26 cellular contexts compared by ENCODE assay signal in the genomic region with DNA sequence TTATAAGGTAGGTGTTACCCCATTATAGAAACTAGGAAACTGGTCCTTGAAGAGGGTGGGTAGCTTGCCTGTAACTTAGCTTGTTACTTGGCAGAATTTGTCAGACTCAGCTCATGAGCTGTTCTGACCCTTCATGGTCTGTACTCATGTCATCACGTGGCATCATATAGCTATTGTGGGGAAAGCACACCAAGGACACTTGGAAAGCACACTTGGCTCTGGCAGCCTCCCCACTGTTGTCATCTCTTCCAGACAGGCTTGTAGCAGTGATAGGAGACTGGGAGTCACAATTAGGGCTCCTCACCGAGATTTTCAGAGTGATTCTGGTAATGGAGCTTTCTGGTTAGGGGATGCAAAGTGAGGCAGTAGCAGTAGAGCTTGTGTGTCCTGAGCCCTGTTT. TPM values are rescaled to one million over a fixed set of nuclear protein-coding genes. Genes with fewer than 3 reads are reported as not detected.
DNase-seq lines count a peak whose midpoint lies in the region; ATAC-seq and TF ChIP-seq lines count a peak whose summit lies in the region.
"Had no signal": no experiment of that assay in that cellular context is flagged by ENCODE, and none has a peak within 500 bp of the region (broad histone marks: within the 10 kb centered on the region; RNA-seq: fewer than 3 reads in every experiment).

No MANE protein-coding gene starts in this region.

- no peak overlapping the region for H3K4me3 ChIP-seq in heart left ventricle
- no peak overlapping the region for H3K4me3 ChIP-seq in endodermal cell (ENCODE audit: low read length)
- H3K4me3 ChIP-seq in mesenchymal stem cell (ENCODE audit: insufficient read depth in 1 of 2, low read depth in 1 of 2, low read length in 2 of 2): no peak overlapping the region
- H3K4me3 ChIP-seq: BLaER1 treated with 17β-estradiol and CSF1 and Interleukin-3, amounts not matched to agents 10 nM and 100 nM; HAP-1; MG63; SK-N-MC had no signal

- no peak overlapping the region for H4K91ac ChIP-seq in mesenchymal stem cell (ENCODE audit: low read length)

- no peak overlapping the region for H2BK5ac ChIP-seq in mesenchymal stem cell (ENCODE audit: low read depth, low read length, poor library complexity, severe bottlenecking)

- H3K4ac ChIP-seq in mesenchymal stem cell (ENCODE audit: low read depth in 1 of 2, low read length in 2 of 2): no peak overlapping the region

- H3K4me3 Mint-ChIP-seq in endodermal cell (no peak overlapping the region), chondrocyte (ENCODE audit: unreplicated experiment) (no peak overlapping the region)
- H3K4me3 Mint-ChIP-seq: CD4-positive, alpha-beta T cell had no signal

- H3K27ac Mint-ChIP-seq in endodermal cell (peak overlapping the region; percentile 66), chondrocyte (ENCODE audit: unreplicated experiment) (no peak overlapping the region)
- H3K27ac Mint-ChIP-seq: CD4-positive, alpha-beta T cell had no signal

- H2AK5ac ChIP-seq in mesenchymal stem cell (ENCODE audit: low read length, severe bottlenecking): peak overlapping the region; percentile 80

- H3K4me2 ChIP-seq in mesenchymal stem cell (ENCODE audit: low read length, poor library complexity, severe bottlenecking): no peak overlapping the region
- H3K4me2 ChIP-seq: BLaER1 treated with 17β-estradiol and CSF1 and Interleukin-3, amounts not matched to agents 10 nM and 100 nM had no signal

- peak in 3 of 5 donors; percentile 30 to 59 (median 49) for DNase-seq in heart left ventricle
- DNase-seq in left cardiac atrium: no peak
- no peak for DNase-seq in endodermal cell
- DNase-seq in mesenchymal stem cell: no peak
- DNase-seq in SIG-M5 treated with dmso at 0.1 percent for 504 hours (lab: John Stamatoyannopoulos, UW; ENCODE audit: unreplicated experiment): no peak
- no peak for DNase-seq in mucosa of gallbladder (ENCODE audit: low spot score)
- no peak for DNase-seq in COLO668 (lab: John Stamatoyannopoulos, UW; ENCODE audit: unreplicated experiment)
- no peak for DNase-seq in chondrocyte (ENCODE audit: low spot score)
- DNase-seq: AML-193; CD4-positive, alpha-beta T cell; COR-L47; DMS53; GOT3; KG1; MG63; NCI-H1105 treated with DMSO at 0.1 percent for 48 hours; NCI-H2029; NCI-H446 treated with DMSO at 0.1 percent for 48 hours; NCI-H526; NCI-H82; NK-92 treated with Interleukin-12 subunit alpha and Interleukin-12 subunit beta, amount 100 ng/mL, for 24 hours; PC-3; SHP77 treated with DMSO at 0.1 percent for 48 hours had no signal

- no peak overlapping the region for H2AFZ ChIP-seq in mesenchymal stem cell (ENCODE audit: low read depth, low read length)

- peaks cover 0 to 36% (median 4%) of the 10 kb centered on the region in 12 donors for H3K4me1 ChIP-seq in heart left ventricle
- no peaks in the 10 kb centered on the region for H3K4me1 ChIP-seq in endodermal cell (ENCODE audit: control insufficient read depth, insufficient read depth, low read length)
- peaks cover 6% of the 10 kb centered on the region for H3K4me1 ChIP-seq in mesenchymal stem cell (ENCODE audit: control insufficient read depth, insufficient read depth, low read depth, low read length)

- no peak overlapping the region for H3K23ac ChIP-seq in mesenchymal stem cell (ENCODE audit: low read length in 2 of 2)

- H3K36me3 Mint-ChIP-seq in endodermal cell (ENCODE audit: low read depth) (peaks cover 59% of the 10 kb centered on the region), chondrocyte (ENCODE audit: low read depth) (peaks cover 17% of the 10 kb centered on the region)

- TF ChIP-seq CTCF in heart left ventricle (IDR thresholded peaks at IDR 0.05): no peak
- no peak for TF ChIP-seq CTCF in endodermal cell (conservative IDR thresholded peaks at IDR 0.05)
- TF ChIP-seq CTCF in chondrocyte (IDR thresholded peaks at IDR 0.05): no peak

- H2BK15ac ChIP-seq in mesenchymal stem cell (ENCODE audit: low read depth, poor library complexity, severe bottlenecking): no peak overlapping the region

- H3K9me3 Mint-ChIP-seq in endodermal cell (no peaks in the 10 kb centered on the region), chondrocyte (ENCODE audit: low read depth) (peaks cover 3% of the 10 kb centered on the region)
- H3K9me3 Mint-ChIP-seq: CD4-positive, alpha-beta T cell had no signal

- no peaks in the 10 kb centered on the region for H3K9me3 ChIP-seq in heart left ventricle
- H3K9me3 ChIP-seq in endodermal cell (ENCODE audit: control insufficient read depth, low read length): no peaks in the 10 kb centered on the region
- no peaks in the 10 kb centered on the region for H3K9me3 ChIP-seq in mesenchymal stem cell (ENCODE audit: control insufficient read depth, low read length)
- H3K9me3 ChIP-seq: BLaER1 treated with 17β-estradiol and CSF1 and Interleukin-3, amounts not matched to agents 10 nM and 100 nM; HAP-1; MG63 had no signal

- H3K27me3 Mint-ChIP-seq in endodermal cell (ENCODE audit: insufficient read depth): no peaks in the 10 kb centered on the region
- no peaks in the 10 kb centered on the region for H3K27me3 Mint-ChIP-seq in chondrocyte (ENCODE audit: low read depth)
- H3K27me3 Mint-ChIP-seq: CD4-positive, alpha-beta T cell had no signal

- peaks cover 9% of the 10 kb centered on the region for H3K79me1 ChIP-seq in mesenchymal stem cell (replicated peaks; ENCODE audit: low read length, poor library complexity, severe bottlenecking)

- WGBS in heart left ventricle, 4 donors: 54 to 60% (median 57%) methylated on average over 2 of the region's 2 CpGs
- WGBS in endodermal cell (ENCODE audit: insufficient coverage in 1 of 2, insufficient read length in 1 of 2), 2 experiments: 97 to 100% methylated on average over 1 to 2 of the region's 2 CpGs
- WGBS in mesenchymal stem cell: 94% methylated on average over 2 of the region's 2 CpGs

- intact Hi-C loops in heart left ventricle (cut with DNase I): loop anchor here (5.0 to 10.0 kb wide), 10 partner anchors 61 to 913 kb away; a partner anchor contains a TSS
- intact Hi-C loops in left cardiac atrium (cut with DNase I): loop anchor here (5.0 to 10.0 kb wide), 4 partner anchors 61 to 593 kb away; a partner anchor contains a TSS

- H2BK12ac ChIP-seq in mesenchymal stem cell (ENCODE audit: low read length in 2 of 2): no peak overlapping the region

- H3K36me3 ChIP-seq in heart left ventricle (peaks cover 0 to 62% (median 51%) of the 10 kb centered on the region in 9 donors), endodermal cell (ENCODE audit: control insufficient read depth, insufficient read depth, low read length) (peaks cover 58% of the 10 kb centered on the region), mesenchymal stem cell (ENCODE audit: control insufficient read depth in 1 of 2, insufficient read depth in 2 of 2, low read depth in 1 of 2, low read length in 2 of 2) (peaks cover 8 to 66% of the 10 kb centered on the region in 2 experiments)

- no peak overlapping the region for H3K9ac ChIP-seq in endodermal cell (ENCODE audit: extremely low read depth, low read length, poor library complexity, severe bottlenecking)
- no peak overlapping the region for H3K9ac ChIP-seq in mesenchymal stem cell (ENCODE audit: low read length)
- H3K9ac ChIP-seq: BLaER1 treated with 17β-estradiol and CSF1 and Interleukin-3, amounts not matched to agents 10 nM and 100 nM had no signal

- no peak overlapping the region for H2BK120ac ChIP-seq in mesenchymal stem cell (ENCODE audit: low read depth, low read length)

- no peak overlapping the region for H3K14ac ChIP-seq in mesenchymal stem cell (ENCODE audit: low read length in 2 of 2)

- TF ChIP-seq POLR2A in heart left ventricle (IDR thresholded peaks at IDR 0.05): no peak

- H3K18ac ChIP-seq in mesenchymal stem cell (ENCODE audit: low read depth in 1 of 2, low read length in 2 of 2): no peak overlapping the region

- ATAC-seq in heart left ventricle (peak; percentile 53 to 82 (median 76)), left cardiac atrium (no peak)
- ATAC-seq: PC-3 had no signal

- H3K27me3 ChIP-seq in heart left ventricle (no peaks in the 10 kb centered on the region), endodermal cell (ENCODE audit: control insufficient read depth, insufficient read depth, low read length, poor library complexity, severe bottlenecking) (no peaks in the 10 kb centered on the region), mesenchymal stem cell (ENCODE audit: control insufficient read depth in 1 of 2, insufficient read depth in 1 of 2, low read length in 2 of 2) (no peaks in the 10 kb centered on the region)
- H3K27me3 ChIP-seq: BLaER1 treated with 17β-estradiol and CSF1 and Interleukin-3, amounts not matched to agents 10 nM and 100 nM; MG63 had no signal

- H3K27ac ChIP-seq in heart left ventricle: peak overlapping the region in 6 of 12 donors; percentile 4 to 63 (median 12)
- no peak overlapping the region for H3K27ac ChIP-seq in endodermal cell (ENCODE audit: low read depth, low read length)
- H3K27ac ChIP-seq in mesenchymal stem cell (ENCODE audit: low read length, poor library complexity, severe bottlenecking): peak overlapping the region; percentile 99
- H3K27ac ChIP-seq: BLaER1 treated with 17β-estradiol and CSF1 and Interleukin-3, amounts not matched to agents 10 nM and 100 nM; SK-N-MC had no signal

- H3K4me1 Mint-ChIP-seq in endodermal cell (peaks cover 6% of the 10 kb centered on the region), chondrocyte (ENCODE audit: low read depth) (peaks cover 36% of the 10 kb centered on the region)

- no peak overlapping the region for H4K8ac ChIP-seq in mesenchymal stem cell (ENCODE audit: low read length)

RNA-seq across cellular contexts. Expression of a gene that starts 30.4 kb away (rescaled TPM):
- total RNA-seq in heart left ventricle (100 to 1,000 TPM; 122 to 246 (median 145) TPM), left cardiac atrium (100 to 1,000 TPM; 119 to 136 TPM), endodermal cell (100 to 1,000 TPM; 272 to 317 TPM), mucosa of gallbladder (130 TPM), chondrocyte (135 to 167 TPM (median 161 TPM) in 3 replicates)
- polyA plus RNA-seq in heart left ventricle: 100 to 1,000 TPM; 104 to 135 TPM
- 218 TPM for polyA plus RNA-seq in endodermal cell (2013, experiment 1 of 2)
- 203 TPM for polyA plus RNA-seq in endodermal cell (2013, experiment 2 of 2)
- 147 TPM for polyA plus RNA-seq in mesenchymal stem cell (2013, experiment 1 of 2)
- 161 TPM for polyA plus RNA-seq in mesenchymal stem cell (2013, experiment 2 of 2)

Comparison
In these comparisons a context has a peak if more than half of its experiments do, and no peak if none do; other contexts are left out.
1. ATAC-seq: peak in heart left ventricle (4 of 4); none in left cardiac atrium (0 of 2).
2. DNase-seq: peak in heart left ventricle (3 of 5); none in left cardiac atrium (single experiment), endodermal cell (single experiment), mesenchymal stem cell (single experiment), SIG-M5 treated with dmso at 0.1 percent for 504 hours (single experiment), mucosa of gallbladder (single experiment), COLO668 (single experiment) and chondrocyte (single experiment).